1 cellular context compared by ENCODE assay signal in the genomic region with DNA sequence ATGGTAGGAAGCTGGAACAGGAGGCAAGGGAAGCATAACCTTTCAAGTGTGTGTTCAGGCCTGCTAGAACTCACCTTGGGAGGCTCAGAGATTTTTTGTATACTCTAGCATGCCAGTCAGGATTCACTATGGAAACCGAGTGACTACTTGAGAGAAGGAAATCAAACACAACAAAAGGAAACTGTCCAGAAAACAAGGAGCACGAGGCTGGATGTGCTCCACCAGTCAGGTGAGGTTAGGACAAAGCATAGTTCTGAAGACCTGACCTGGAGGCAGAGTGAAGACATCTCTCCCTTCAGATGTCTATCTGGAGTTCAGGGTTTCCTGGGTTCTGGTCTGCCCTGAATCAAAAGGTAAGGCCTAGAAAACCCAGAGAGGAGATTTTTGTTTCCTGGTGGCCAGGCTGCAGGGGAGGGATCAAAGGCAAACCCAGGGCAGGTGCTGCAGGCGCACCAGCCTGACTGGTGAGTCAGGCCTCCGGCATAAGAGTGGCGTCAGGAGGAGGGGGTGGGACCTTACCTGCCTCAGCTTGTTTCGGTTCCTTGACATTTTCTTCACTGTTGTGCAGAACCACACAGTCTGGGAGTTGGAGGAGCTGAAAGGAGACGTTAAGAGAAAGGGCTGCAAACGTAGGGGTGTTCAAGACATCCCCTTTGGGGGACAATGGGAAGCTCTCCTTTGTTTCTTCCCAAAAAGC.
TF ChIP-seq lines count a peak whose summit lies in the region.

No MANE protein-coding gene starts in this region.

TF ChIP-seq in SK-N-SH, 30 proteins besides CTCF, POLR2A, EP300 and RAD21 (continued from another document):
- no peak for TF ChIP-seq REST (IDR thresholded peaks at IDR 0.05; ENCODE audit: low read depth, low read length)
- no peak for TF ChIP-seq ELF1 (IDR thresholded peaks at IDR 0.05)
- no peak for TF ChIP-seq JUND (IDR thresholded peaks at IDR 0.05)
- no peak for TF ChIP-seq FOXJ3 (CRISPR knock-in tag; IDR thresholded peaks at IDR 0.05)
- TF ChIP-seq CHD2 (IDR thresholded peaks at IDR 0.05; ENCODE audit: low read length, partially characterized antibody): no peak
- TF ChIP-seq TCF12 (IDR thresholded peaks at IDR 0.05): no peak
- TF ChIP-seq NRF1 (IDR thresholded peaks at IDR 0.05; ENCODE audit: low read depth, low read length): no peak
- no peak for TF ChIP-seq NFIC (IDR thresholded peaks at IDR 0.05; ENCODE audit: borderline replicate concordance)
- no peak for TF ChIP-seq TAF1 (IDR thresholded peaks at IDR 0.05; ENCODE audit: borderline replicate concordance, low read depth, low read length)
- TF ChIP-seq IRF3 (IDR thresholded peaks at IDR 0.05; ENCODE audit: low read depth, low read length): no peak
TF ChIP-seq in SK-N-SH: peak in this region for 0.
